Comparison of ENCODE assay signal across 9 cellular contexts in the genomic region with DNA sequence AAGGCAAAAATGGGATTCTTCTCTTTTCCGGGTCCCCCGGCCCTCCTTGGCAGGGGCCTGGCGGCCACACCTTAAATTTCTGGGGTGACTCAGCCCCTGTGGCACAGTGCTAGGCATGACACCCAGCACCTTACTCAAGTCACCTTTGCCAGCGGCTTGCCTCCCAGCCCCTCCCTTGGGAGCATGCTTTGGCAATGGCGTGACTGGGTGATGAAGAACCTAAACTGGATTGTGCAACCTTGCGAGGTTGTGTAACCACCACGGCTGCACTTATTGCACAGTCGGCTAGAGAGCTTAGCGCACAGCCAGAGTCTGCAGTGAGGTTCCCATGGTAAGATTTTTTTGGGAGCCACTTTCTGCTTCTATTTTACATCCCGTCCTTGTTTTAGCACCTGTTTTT. TPM values are rescaled to one million over a fixed set of nuclear protein-coding genes. Genes with fewer than 3 reads are reported as not detected.
DNase-seq lines count a peak whose midpoint lies in the region; ATAC-seq, FAIRE-seq and TF ChIP-seq lines count a peak whose summit lies in the region.
"Had no signal": no experiment of that assay in that cellular context is flagged by ENCODE, and none has a peak within 500 bp of the region (broad histone marks: within the 10 kb centered on the region; RNA-seq: fewer than 3 reads in every experiment).

No MANE protein-coding gene starts in this region.

- H3K36me3 ChIP-seq in esophagus squamous epithelium = no peaks in the 10 kb centered on the region
- no peaks in the 10 kb centered on the region for H3K36me3 ChIP-seq in pancreas

- H3K4me3 ChIP-seq in esophagus squamous epithelium = peak overlapping the region; percentile 6 to 45 (median 28)
- no peak overlapping the region for H3K4me3 ChIP-seq in pancreas

- DNase-seq in DMS153 treated with DMSO at 0.1 percent for 48 hours (lab: John Stamatoyannopoulos, UW; ENCODE audit: unreplicated experiment) (peak; percentile 39), NOMO-1 treated with dmso at 0.1 percent for 144 hours (lab: John Stamatoyannopoulos, UW; ENCODE audit: unreplicated experiment) (peak; percentile 62), esophagus squamous epithelium (lab: John Stamatoyannopoulos, UW) (peak; percentile 3), pancreas (peak; percentile 57 to 83 (median 66)), NCI-H128 (lab: John Stamatoyannopoulos, UW; ENCODE audit: unreplicated experiment) (no peak), RCC 7860 (ENCODE audit: low spot score) (no peak)
- no peak for DNase-seq in stimulated activated CD4-positive, alpha-beta T cell treated with anti-CD3 and anti-CD28 coated beads, Interleukin-15, amount 100 ng/mL, for 24 hours
- DNase-seq: DMS79 had no signal

- H3K27ac ChIP-seq in esophagus squamous epithelium (peak overlapping the region; percentile 35 to 89 (median 82)), pancreas (peak overlapping the region in 1 of 4 donors; percentile 10)

- TF ChIP-seq CTCF in esophagus squamous epithelium (IDR thresholded peaks at IDR 0.05) = no peak
- TF ChIP-seq CTCF in pancreas (IDR thresholded peaks at IDR 0.05) = no peak

- FAIRE-seq in pancreas (lab: Jason Lieb, UNC) (no peak), RCC 7860 (lab: Jason Lieb, UNC) (no peak)

- WGBS in esophagus squamous epithelium, 2 donors = 30 to 60% methylated on average over 6 to 7 of the region's 10 CpGs
- WGBS in pancreas, 2 donors = 46 to 52% methylated on average over 10 of the region's 10 CpGs

- H3K27me3 ChIP-seq in esophagus squamous epithelium (no peaks in the 10 kb centered on the region), pancreas (no peaks in the 10 kb centered on the region)

- H3K4me1 ChIP-seq in esophagus squamous epithelium (peaks cover 7 to 34% (median 9%) of the 10 kb centered on the region in 3 donors), pancreas (peaks cover 0 to 4% (median 0%) of the 10 kb centered on the region in 3 donors)

- peak in 1 of 4 donors; percentile 22 for TF ChIP-seq POLR2A in esophagus squamous epithelium (IDR thresholded peaks at IDR 0.05)

- intact Hi-C loops in esophagus squamous epithelium (cut with DNase I) = no loop called here
- intact Hi-C loops in pancreas (cut with DNase I) = no loop called here

- ATAC-seq in pancreas (peak; percentile 87 to 90 (median 89)), GM21737 (IDR thresholded peaks at IDR 0.05; ENCODE audit: unreplicated experiment) (no peak)

- no peaks in the 10 kb centered on the region for H3K9me3 ChIP-seq in esophagus squamous epithelium
- no peaks in the 10 kb centered on the region for H3K9me3 ChIP-seq in pancreas

RNA-seq across cellular contexts. Expression of a gene that starts 16.1 kb away (rescaled TPM):
- total RNA-seq in esophagus squamous epithelium (10 to 100 TPM in 1 of 4 donors, 1 to 10 TPM in 3; 5.0 to 16.8 (median 8.2) TPM), pancreas (1 to 10 TPM; 4.3 to 6.8 (median 5.6) TPM)
- 1 to 10 TPM; 2.5 to 6.0 TPM for polyA plus RNA-seq in pancreas

Comparison
In these comparisons a context has a peak if more than half of its experiments do, and no peak if none do; other contexts are left out.
1. DNase-seq: peak in DMS153 treated with DMSO at 0.1 percent for 48 hours (single experiment), NOMO-1 treated with dmso at 0.1 percent for 144 hours (single experiment), esophagus squamous epithelium (single experiment) and pancreas (6 of 6); none in NCI-H128 (single experiment), RCC 7860 (single experiment) and stimulated activated CD4-positive, alpha-beta T cell treated with anti-CD3 and anti-CD28 coated beads, Interleukin-15, amount 100 ng/mL, for 24 hours (single experiment).
2. H3K4me3 ChIP-seq: peak in esophagus squamous epithelium (4 of 4); none in pancreas (0 of 4).